Comparison of ENCODE assay signal across 12 cellular contexts in genomic region chr1:200526709-200527612, GRCh38.
DNase-seq lines count a peak whose midpoint lies in the region; ATAC-seq, FAIRE-seq and TF ChIP-seq lines count a peak whose summit lies in the region.
"Had no signal": no experiment of that assay in that cellular context is flagged by ENCODE, and none has a peak within 500 bp of the region (broad histone marks: within the 10 kb centered on the region; RNA-seq: fewer than 3 reads in every experiment).

No MANE protein-coding gene starts in this region.

- TF ChIP-seq CTCF in GM06990 (IDR thresholded peaks at IDR 0.05; ENCODE audit: insufficient read depth, low read length, poor library complexity, severe bottlenecking): no peak
- no peak for TF ChIP-seq CTCF in fibroblast of the aortic adventitia (IDR thresholded peaks at IDR 0.05; ENCODE audit: insufficient read depth, low read length)
- TF ChIP-seq CTCF in D721Med (IDR thresholded peaks at IDR 0.05; ENCODE audit: insufficient read depth, missing control alignments): no peak

- no peaks in the 10 kb centered on the region for H3K9me3 ChIP-seq in Karpas-422 (ENCODE audit: low read length)
- H3K9me3 ChIP-seq: BLaER1, neutrophil, Peyer's patch had no signal

- H3K9ac ChIP-seq in Karpas-422 (ENCODE audit: low read length): no peak overlapping the region
- H3K9ac ChIP-seq: BLaER1 had no signal

- DNase-seq in GM06990 (ENCODE audit: extremely low read depth, insufficient read length) (peak; percentile 35), Karpas-422 (peak; percentile 58), fibroblast of the aortic adventitia (ENCODE audit: low read depth) (peak; percentile 29), frontal cortex (ENCODE audit: low spot score in 2 of 2) (no peak), NCI-H446 (lab: John Stamatoyannopoulos, UW) (no peak), D721Med (ENCODE audit: insufficient read length, low spot score) (no peak)
- DNase-seq: Peyer's patch had no signal

- H3K36me3 ChIP-seq in GM06990 (ENCODE audit: control insufficient read depth, insufficient read depth, low read length): no peaks in the 10 kb centered on the region
- H3K36me3 ChIP-seq in Karpas-422 (ENCODE audit: insufficient read depth, low read length): no peaks in the 10 kb centered on the region
- H3K36me3 ChIP-seq: BLaER1, neutrophil, Peyer's patch had no signal

- H3K27ac ChIP-seq in Karpas-422 (ENCODE audit: low read length): no peak overlapping the region
- H3K27ac ChIP-seq: BLaER1, neutrophil, Peyer's patch had no signal

- no peak overlapping the region for H2AFZ ChIP-seq in Karpas-422 (ENCODE audit: low read length)

- ATAC-seq in GM21390 (IDR thresholded peaks at IDR 0.05; ENCODE audit: unreplicated experiment): peak; percentile 52
- no peak for ATAC-seq in HG03571 (IDR thresholded peaks at IDR 0.05; ENCODE audit: unreplicated experiment)
- ATAC-seq: left lobe of liver had no signal

- H3K9me2 ChIP-seq in Karpas-422 (replicated peaks; ENCODE audit: insufficient read depth, low read length): no peaks in the 10 kb centered on the region

- peaks cover 14% of the 10 kb centered on the region for H3K4me1 ChIP-seq in Karpas-422 (ENCODE audit: low read length)
- H3K4me1 ChIP-seq: Peyer's patch had no signal

- no peak overlapping the region for H3K4me2 ChIP-seq in Karpas-422 (ENCODE audit: low read depth, low read length, poor library complexity, severe bottlenecking)
- H3K4me2 ChIP-seq: BLaER1 had no signal

- H3K4me3 ChIP-seq in GM06990 (replicated peaks; ENCODE audit: low read depth, low read length) (no peak overlapping the region), Karpas-422 (ENCODE audit: low read length) (no peak overlapping the region), fibroblast of the aortic adventitia (ENCODE audit: low read depth, low read length) (no peak overlapping the region)
- H3K4me3 ChIP-seq: BLaER1, Peyer's patch had no signal

- no peaks in the 10 kb centered on the region for H3K79me2 ChIP-seq in Karpas-422 (ENCODE audit: low read length)

- FAIRE-seq in frontal cortex (lab: Jason Lieb, UNC) (no peak), D721Med (lab: Jason Lieb, UNC) (no peak)

- H4K20me1 ChIP-seq in Karpas-422 (ENCODE audit: insufficient read depth, low read depth, low read length): no peaks in the 10 kb centered on the region
- H4K20me1 ChIP-seq: BLaER1 had no signal

- no peaks in the 10 kb centered on the region for H3K27me3 ChIP-seq in GM06990 (replicated peaks; ENCODE audit: control insufficient read depth, insufficient read depth, low read length)
- no peaks in the 10 kb centered on the region for H3K27me3 ChIP-seq in Karpas-422 (ENCODE audit: low read length)
- H3K27me3 ChIP-seq: BLaER1, neutrophil, Peyer's patch had no signal

Comparison
In these comparisons a context has a peak if more than half of its experiments do, and no peak if none do; other contexts are left out.
1. DNase-seq: peak in GM06990 (single experiment), Karpas-422 (single experiment) and fibroblast of the aortic adventitia (single experiment); none in frontal cortex (0 of 2), NCI-H446 (0 of 2) and D721Med (single experiment).